In genomic region chr7:86645676-86646276, GRCh38 we compare ENCODE assay signal across 9 cellular contexts. TPM values are rescaled to one million over a fixed set of nuclear protein-coding genes. Genes with fewer than 3 reads are reported as not detected.
"Had no signal": no experiment of that assay in that cellular context is flagged by ENCODE, and none has a peak within 500 bp of the region (broad histone marks: within the 10 kb centered on the region; RNA-seq: fewer than 3 reads in every experiment).

No MANE protein-coding gene starts in this region.

- H3K36me3 ChIP-seq: left ventricle myocardium inferior, sigmoid colon, spleen had no signal

- H3K27ac ChIP-seq: left ventricle myocardium inferior, sigmoid colon, spleen had no signal

- H3K9me3 ChIP-seq: left ventricle myocardium inferior, mucosa of descending colon, sigmoid colon, spleen had no signal

- DNase-seq: activated naive CD4-positive, alpha-beta T cell treated with Interleukin-2 at 50 U/mL for 16 hours; activated T-cell treated with anti-CD3 and anti-CD28 coated beads for 4 hours; kidney; left ventricle myocardium inferior; naive thymus-derived CD4-positive, alpha-beta T cell; sigmoid colon; spleen; stimulated activated naive CD8-positive, alpha-beta T cell treated with anti-CD3 and anti-CD28 coated beads, Interleukin-15, amount 100 ng/mL, for 72 hours had no signal

- H3K4me3 ChIP-seq: mucosa of descending colon, sigmoid colon had no signal

RNA-seq across cellular contexts. Expression of gene GRM3, which starts 2.1 kb away (rescaled TPM):
- polyA plus RNA-seq: naive thymus-derived CD4-positive, alpha-beta T cell; sigmoid colon; spleen had no signal
